31 cellular contexts compared by ENCODE assay signal in the genomic region with DNA sequence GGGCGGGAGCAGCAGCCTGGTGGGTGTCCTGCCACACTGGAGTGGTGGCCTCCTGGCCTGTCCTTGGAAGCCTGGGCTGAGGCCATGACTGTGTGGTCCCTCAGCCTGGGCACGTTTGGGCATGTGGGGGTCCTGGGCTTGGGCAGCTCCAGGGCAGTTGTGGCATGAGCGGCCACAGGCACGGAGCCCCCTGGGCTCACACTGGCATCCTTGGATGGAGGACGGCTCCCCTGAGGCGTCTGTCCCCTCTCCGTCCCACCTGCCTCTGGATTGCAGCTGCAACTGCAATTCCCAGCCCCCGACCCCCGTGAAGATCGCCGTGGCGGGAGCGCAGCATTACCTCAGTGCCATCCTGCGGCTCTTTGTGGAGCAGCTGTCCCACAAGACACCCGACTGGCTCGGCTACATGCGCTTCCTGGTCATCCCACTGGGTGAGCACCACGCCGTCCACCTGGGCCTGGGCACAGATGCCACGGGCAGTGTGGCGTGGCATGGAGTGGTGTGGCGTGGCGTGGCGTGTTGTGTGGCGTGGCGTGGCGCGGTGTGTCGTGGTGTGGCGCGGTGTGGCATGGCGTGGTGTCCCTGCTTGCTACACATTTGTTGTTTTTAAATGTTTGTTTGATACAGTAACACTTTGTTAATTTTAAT. TPM values are rescaled to one million over a fixed set of nuclear protein-coding genes. Genes with fewer than 3 reads are reported as not detected.
"Had no signal": no experiment of that assay in that cellular context is flagged by ENCODE, and none has a peak within 500 bp of the region (broad histone marks: within the 10 kb centered on the region; RNA-seq: fewer than 3 reads in every experiment).

No MANE protein-coding gene starts in this region.

- FAIRE-seq: frontal cortex, small intestine, TTC549 had no signal

- ATAC-seq: activated CD4-positive, CD25-positive, alpha-beta regulatory T cell treated with anti-CD3 and anti-CD28 coated beads, Interleukin-2, amount 50 U/mL, for 24 hours; activated T-cell treated with anti-CD3 and anti-CD28 coated beads, Interleukin-2, amount 50 U/mL, for 4 hours; activated T-helper 17 cell treated with anti-CD3 and anti-CD28 coated beads, Interleukin-2, amount 50 U/mL, for 72 hours; left colon; lower lobe of right lung; naive thymus-derived CD8-positive, alpha-beta T cell; stimulated activated memory B cell treated with anti-CD40 and anti-IgM and Interleukin-4, amounts not matched to agents 10 μg/mL and 1 μg/mL and 100 μg/mL, for 72 hours; stimulated activated naive CD8-positive, alpha-beta T cell treated with anti-CD3 and anti-CD28 coated beads, Interleukin-15, amount 100 ng/mL, for 72 hours had no signal

- H3K79me2 ChIP-seq: hepatocyte had no signal

- H3K27ac ChIP-seq: esophagus muscularis mucosa, hepatocyte, lower lobe of right lung, sigmoid colon, upper lobe of left lung, vagina, VCaP had no signal

- H3K4me1 ChIP-seq: esophagus muscularis mucosa, lower lobe of right lung, sigmoid colon, upper lobe of left lung, vagina had no signal

- H2AFZ ChIP-seq: hepatocyte had no signal

- H3K27me3 ChIP-seq: esophagus muscularis mucosa, hepatocyte, sigmoid colon, upper lobe of left lung, vagina had no signal

- H3K4me2 ChIP-seq: hepatocyte had no signal

- H3K9me3 ChIP-seq: esophagus muscularis mucosa, lower lobe of right lung, sigmoid colon, upper lobe of left lung, vagina had no signal

- DNase-seq: activated CD4-positive, alpha-beta memory T cell treated with anti-CD3 and anti-CD28 coated beads for 36 hours; activated CD4-positive, alpha-beta T cell treated with anti-CD3 and anti-CD28 coated beads, Interleukin-2, amount 10 ng/mL, durations not matched to agents 24 days and 14 days; activated gamma-delta T cell treated with Interleukin-2 at 50 U/mL for 16 hours; activated naive CD4-positive, alpha-beta T cell treated with anti-CD3 and anti-CD28 coated beads, Interleukin-2, amount 50 U/mL, for 16 hours; activated T-cell treated with anti-CD3 and anti-CD28 coated beads, Interleukin-2, amount 50 U/mL, for 4 hours; amniotic stem cell; central memory CD4-positive, alpha-beta T cell; islet precursor cell; left colon; lower lobe of right lung; mesenchymal stem cell; sigmoid colon; small intestine; stimulated activated CD4-positive, alpha-beta T cell treated with anti-CD3 and anti-CD28 coated beads, Interleukin-1b, Interleukin-23, amount 100 ng/mL, for 48 hours; stimulated activated CD4-positive, alpha-beta T cell treated with anti-CD3 and anti-CD28 coated beads, Interleukin-4, amount 100 ng/mL, for 4 hours; stimulated activated CD8-positive, alpha-beta memory T cell treated with anti-CD3 and anti-CD28 coated beads, Interleukin-4, amount 100 ng/mL, for 48 hours; stimulated activated naive CD8-positive, alpha-beta T cell treated with anti-CD3 and anti-CD28 coated beads, Interleukin-15, amount 100 ng/mL, for 72 hours; substantia nigra; SW 1271; T-helper 9 cell had no signal

- H3K4me3 ChIP-seq: esophagus muscularis mucosa, hepatocyte, lower lobe of right lung, sigmoid colon, upper lobe of left lung, vagina had no signal

RNA-seq across cellular contexts. Expression of gene TEX22, which starts 15.1 kb away (rescaled TPM):
- total RNA-seq: hepatocyte, sigmoid colon, vagina had no signal
